In the genomic region with DNA sequence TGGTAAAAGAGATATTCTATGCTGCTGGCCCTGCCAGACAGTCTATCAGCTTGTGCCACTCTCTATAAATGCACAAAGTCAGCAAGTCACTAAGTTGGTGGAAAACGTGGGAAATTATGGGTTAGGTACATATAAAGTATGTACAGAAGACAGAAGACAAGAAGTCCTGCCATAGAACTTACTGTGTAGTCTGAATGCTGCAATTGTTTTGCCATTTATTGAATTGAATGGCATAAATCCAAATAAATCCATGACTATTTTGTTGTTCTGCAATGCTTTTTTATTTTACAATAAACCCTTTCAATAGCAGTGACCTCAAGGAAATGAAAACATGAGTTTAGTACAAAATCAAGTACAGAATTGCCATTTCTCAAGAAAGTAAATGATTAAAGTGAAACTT, we compare ENCODE assay signal across 25 cellular contexts. TPM values are rescaled to one million over a fixed set of nuclear protein-coding genes. Genes with fewer than 3 reads are reported as not detected.
"Had no signal": no experiment of that assay in that cellular context is flagged by ENCODE, and none has a peak within 500 bp of the region (broad histone marks: within the 10 kb centered on the region; RNA-seq: fewer than 3 reads in every experiment).

No MANE protein-coding gene starts in this region.

- H3K4me2 ChIP-seq: neural progenitor cell, smooth muscle cell had no signal

- H3K36me3 ChIP-seq: esophagus muscularis mucosa, lower lobe of right lung, neural progenitor cell, prostate gland, right atrium auricular region, stomach, tibial artery had no signal

- H3K27ac ChIP-seq: dorsolateral prefrontal cortex, esophagus muscularis mucosa, foreskin keratinocyte, lower lobe of right lung, neural progenitor cell, parathyroid adenoma, prostate gland, right atrium auricular region, testis, tibial artery had no signal

- DNase-seq: dorsolateral prefrontal cortex; effector CD4-positive, alpha-beta T cell; foreskin keratinocyte; head of caudate nucleus; left ventricle myocardium superior; lower lobe of right lung; mesenchymal stem cell; naive thymus-derived CD4-positive, alpha-beta T cell; stimulated activated CD4-positive, alpha-beta T cell treated with anti-CD3 and anti-CD28 coated beads, Interleukin-12 subunit alpha, Interleukin-12 subunit beta, amount 100 ng/mL, for 4 hours; stimulated activated CD4-positive, alpha-beta T cell treated with anti-CD3 and anti-CD28 coated beads, Interleukin-1b, Interleukin-23, amount 100 ng/mL, for 48 hours; stimulated activated CD4-positive, alpha-beta T cell treated with anti-CD3 and anti-CD28 coated beads, Interleukin-4, amount 100 ng/mL, for 1 hour; stimulated activated CD8-positive, alpha-beta memory T cell treated with anti-CD3 and anti-CD28 coated beads, Interleukin-4, amount 100 ng/mL, for 48 hours; stimulated activated naive CD4-positive, alpha-beta T cell treated with Interleukin-2 at 50 U/mL for 16 hours; stomach; testis; tibial artery had no signal

- FAIRE-seq: colon, keratinocyte had no signal

- H3K9me3 ChIP-seq: esophagus muscularis mucosa, lower lobe of right lung, prostate gland, right atrium auricular region, stomach, testis, tibial artery had no signal

- H3K4me1 ChIP-seq: esophagus muscularis mucosa, foreskin keratinocyte, neural progenitor cell, parathyroid adenoma, prostate gland, right atrium auricular region had no signal

- H3K27me3 ChIP-seq: esophagus muscularis mucosa, foreskin keratinocyte, neural progenitor cell, right atrium auricular region, stomach, testis, tibial artery had no signal

- ATAC-seq: foreskin keratinocyte; left ventricle myocardium superior; lower lobe of right lung; naive thymus-derived CD4-positive, alpha-beta T cell; sciatic nerve had no signal

- H3K4me3 ChIP-seq: esophagus muscularis mucosa, lower lobe of right lung, neural progenitor cell, prostate gland, right atrium auricular region, smooth muscle cell, stomach, testis, tibial artery had no signal

RNA-seq across cellular contexts. Expression of a gene that starts 34.1 kb away (rescaled TPM):
- total RNA-seq: naive thymus-derived CD4-positive, alpha-beta T cell had no signal
- polyA plus RNA-seq: naive thymus-derived CD4-positive, alpha-beta T cell had no signal
